In genomic region chr20:9092101-9092500, GRCh38 we compare ENCODE assay signal across 24 cellular contexts. TPM values are rescaled to one million over a fixed set of nuclear protein-coding genes. Genes with fewer than 3 reads are reported as not detected.
DNase-seq lines count a peak whose midpoint lies in the region; ATAC-seq and TF ChIP-seq lines count a peak whose summit lies in the region.
"Had no signal": no experiment of that assay in that cellular context is flagged by ENCODE, and none has a peak within 500 bp of the region (broad histone marks: within the 10 kb centered on the region; RNA-seq: fewer than 3 reads in every experiment).

No MANE protein-coding gene starts in this region.

- no peaks in the 10 kb centered on the region for H3K9me3 Mint-ChIP-seq in glutamatergic neuron (ENCODE audit: unreplicated experiment)

- no peak overlapping the region for H3K4me3 Mint-ChIP-seq in glutamatergic neuron (ENCODE audit: unreplicated experiment)
- H3K4me3 Mint-ChIP-seq: CD8-positive, alpha-beta memory T cell had no signal

- ATAC-seq in heart left ventricle (peak in 1 of 4 donors; percentile 7), upper lobe of right lung (no peak)

- H3K27me3 ChIP-seq in heart left ventricle (no peaks in the 10 kb centered on the region), Loucy (ENCODE audit: insufficient read depth, low read length, poor library complexity, severe bottlenecking) (no peaks in the 10 kb centered on the region), upper lobe of right lung (no peaks in the 10 kb centered on the region), testis (no peaks in the 10 kb centered on the region)

- H3K9me2 ChIP-seq in Loucy (replicated peaks; ENCODE audit: low read depth, low read length): no peaks in the 10 kb centered on the region

- H3K79me2 ChIP-seq in Loucy (ENCODE audit: insufficient read depth, low read length): peaks cover 44% of the 10 kb centered on the region

- H3K27ac ChIP-seq in heart left ventricle: peak overlapping the region in 8 of 12 donors; percentile 33 to 78 (median 70)
- peak overlapping the region; percentile 15 for H3K27ac ChIP-seq in upper lobe of right lung
- no peak overlapping the region for H3K27ac ChIP-seq in testis
- H3K27ac ChIP-seq: SK-N-MC had no signal

- H3K9me3 ChIP-seq in heart left ventricle: no peaks in the 10 kb centered on the region
- no peaks in the 10 kb centered on the region for H3K9me3 ChIP-seq in Loucy (ENCODE audit: insufficient read depth, low read depth, low read length)
- H3K9me3 ChIP-seq in upper lobe of right lung: no peaks in the 10 kb centered on the region
- H3K9me3 ChIP-seq in testis: no peaks in the 10 kb centered on the region

- no peaks in the 10 kb centered on the region for H3K27me3 Mint-ChIP-seq in glutamatergic neuron (ENCODE audit: unreplicated experiment)
- H3K27me3 Mint-ChIP-seq: CD8-positive, alpha-beta memory T cell had no signal

- TF ChIP-seq POLR2A in heart left ventricle (IDR thresholded peaks at IDR 0.05) (no peak), testis (IDR thresholded peaks at IDR 0.05) (no peak)

- no peaks in the 10 kb centered on the region; the same call in 1 of the 2 replicates for H3F3A ChIP-seq in Loucy (ENCODE audit: low read depth)

- no peak for DNase-seq in heart left ventricle
- DNase-seq in cardiac septum (ENCODE audit: low spot score): no peak
- DNase-seq in glutamatergic neuron: no peak
- DNase-seq in upper lobe of right lung: no peak
- DNase-seq in testis: no peak
- DNase-seq in NCI-H345 (lab: John Stamatoyannopoulos, UW): no peak
- DNase-seq: 8988T; AML-193; C1 segment of cervical spinal cord; Calu3; CD8-positive, alpha-beta memory T cell; DMS153; GDM1; GOT3; HCEC 1CT; MV-4-11; NCI-H1105 treated with DMSO at 0.1 percent for 48 hours; NCI-H2081; NCI-H2171 treated with DMSO at 0.1 percent for 48 hours; NCI-H446; OCI-M1; SHP77 treated with DMSO at 0.1 percent for 48 hours had no signal

- H3K9ac ChIP-seq in Loucy (ENCODE audit: low read depth, low read length, poor library complexity, severe bottlenecking): no peak overlapping the region

- intact Hi-C loops in heart left ventricle (cut with DNase I): no loop called here
- intact Hi-C loops in cardiac septum (cut with DNase I): no loop called here
- intact Hi-C loops in upper lobe of right lung (cut with DNase I): no loop called here
- intact Hi-C loops in testis (cut with DNase I; ENCODE audit: low total_unique reads): no loop called here

- H3K27ac Mint-ChIP-seq in glutamatergic neuron (ENCODE audit: unreplicated experiment): peak overlapping the region; percentile 16
- H3K27ac Mint-ChIP-seq: CD8-positive, alpha-beta memory T cell had no signal

- peak overlapping the region; percentile 33 for H3K4me2 ChIP-seq in Loucy (ENCODE audit: low read depth, low read length, poor library complexity, severe bottlenecking)

- peaks cover 0 to 69% (median 40%) of the 10 kb centered on the region in 12 donors for H3K4me1 ChIP-seq in heart left ventricle
- peaks cover 47% of the 10 kb centered on the region for H3K4me1 ChIP-seq in Loucy (ENCODE audit: insufficient read depth, low read length, poor library complexity, severe bottlenecking)
- peaks cover 23% of the 10 kb centered on the region for H3K4me1 ChIP-seq in upper lobe of right lung
- peaks cover 8% of the 10 kb centered on the region for H3K4me1 ChIP-seq in testis

- TF ChIP-seq CTCF in heart left ventricle (IDR thresholded peaks at IDR 0.05): no peak
- TF ChIP-seq CTCF in Loucy (conservative IDR thresholded peaks at IDR 0.05; ENCODE audit: low read length): no peak
- TF ChIP-seq CTCF in glutamatergic neuron (IDR thresholded peaks at IDR 0.05; ENCODE audit: partially characterized antibody, unreplicated experiment): no peak
- TF ChIP-seq CTCF in upper lobe of right lung (IDR thresholded peaks at IDR 0.05): no peak
- TF ChIP-seq CTCF in testis (IDR thresholded peaks at IDR 0.05): no peak

- H3K36me3 ChIP-seq in heart left ventricle: no peaks in the 10 kb centered on the region
- no peaks in the 10 kb centered on the region for H3K36me3 ChIP-seq in Loucy (ENCODE audit: insufficient read depth, low read length)
- no peaks in the 10 kb centered on the region for H3K36me3 ChIP-seq in upper lobe of right lung
- H3K36me3 ChIP-seq in testis (ENCODE audit: low read depth, missing control alignments): no peaks in the 10 kb centered on the region

- no peaks in the 10 kb centered on the region for H3K36me3 Mint-ChIP-seq in glutamatergic neuron (ENCODE audit: unreplicated experiment)
- H3K36me3 Mint-ChIP-seq: CD8-positive, alpha-beta memory T cell had no signal

- H3K4me3 ChIP-seq in heart left ventricle: no peak overlapping the region
- no peak overlapping the region for H3K4me3 ChIP-seq in Loucy (ENCODE audit: low read length, poor library complexity, severe bottlenecking)
- no peak overlapping the region for H3K4me3 ChIP-seq in upper lobe of right lung
- no peak overlapping the region for H3K4me3 ChIP-seq in testis
- H3K4me3 ChIP-seq: SK-N-MC had no signal

- WGBS in heart left ventricle, 4 donors: 45 to 53% (median 48%) methylated on average over 2 of the region's 2 CpGs
- WGBS in testis, 2 donors: 66 to 88% methylated on average over 2 of the region's 2 CpGs

- H4K20me1 ChIP-seq in Loucy (ENCODE audit: insufficient read depth, low read length, poor library complexity, severe bottlenecking): no peaks in the 10 kb centered on the region

- no peak overlapping the region for H2AFZ ChIP-seq in Loucy (ENCODE audit: low read length)

- H3K4me1 Mint-ChIP-seq in glutamatergic neuron (ENCODE audit: low read depth, unreplicated experiment): peaks cover 14% of the 10 kb centered on the region
- H3K4me1 Mint-ChIP-seq: CD8-positive, alpha-beta memory T cell had no signal

RNA-seq across cellular contexts. Expression of gene PLCB4, which starts 23.2 kb away (rescaled TPM):
- total RNA-seq in heart left ventricle (10 to 100 TPM; 14.7 to 31.8 (median 18.6) TPM), cardiac septum (20.5 TPM), glutamatergic neuron (ENCODE audit: unreplicated experiment) (28.9 TPM), upper lobe of right lung (7.9 TPM), testis (10 to 100 TPM; 15.5 to 19.4 TPM)
- polyA plus RNA-seq in heart left ventricle (1 to 10 TPM; 8.4 TPM), testis (ENCODE audit: insufficient read depth, low read depth, low replicate concordance) (5.9 TPM)
- total RNA-seq: CD8-positive, alpha-beta memory T cell had no signal
- polyA plus RNA-seq: CD8-positive, alpha-beta memory T cell had no signal

Comparison
In these comparisons a context has a peak if more than half of its experiments do, and no peak if none do; other contexts are left out.
1. H3K27ac ChIP-seq: peak in heart left ventricle (8 of 12) and upper lobe of right lung (single experiment); none in testis (0 of 2).